ENCODE assay signal across 19 cellular contexts in genomic region chr7:158354861-158355260, GRCh38.
"Had no signal": no experiment of that assay in that cellular context is flagged by ENCODE, and none has a peak within 500 bp of the region (broad histone marks: within the 10 kb centered on the region; RNA-seq: fewer than 3 reads in every experiment).

No MANE protein-coding gene starts in this region.

- H3K4me3 ChIP-seq: colonic mucosa, coronary artery, dorsolateral prefrontal cortex, esophagus muscularis mucosa, esophagus squamous epithelium, gastrocnemius medialis, gastroesophageal sphincter, heart left ventricle, heart right ventricle had no signal

- DNase-seq: cortex of kidney; effector CD4-positive, alpha-beta T cell; effector CD8-positive, alpha-beta T cell; effector memory CD4-positive, alpha-beta T cell; effector memory CD8-positive, alpha-beta T cell; erythroblast; esophagus squamous epithelium; foreskin fibroblast; foreskin keratinocyte; foreskin melanocyte; gastrocnemius medialis; heart left ventricle; heart right ventricle had no signal

- H3K36me3 ChIP-seq: colonic mucosa, esophagus muscularis mucosa, esophagus squamous epithelium, gastrocnemius medialis, gastroesophageal sphincter, heart left ventricle, heart right ventricle had no signal

- H3K9me3 ChIP-seq: colonic mucosa, esophagus squamous epithelium, gastrocnemius medialis had no signal

- H3K27ac ChIP-seq: colonic mucosa, coronary artery, dorsolateral prefrontal cortex, epithelial cell of prostate, esophagus muscularis mucosa, esophagus squamous epithelium, foreskin keratinocyte, gastrocnemius medialis, gastroesophageal sphincter, heart left ventricle, heart right ventricle had no signal

- H3K4me1 ChIP-seq: colonic mucosa, esophagus muscularis mucosa, esophagus squamous epithelium, foreskin keratinocyte, gastrocnemius medialis, gastroesophageal sphincter, heart left ventricle, heart right ventricle had no signal

- H3K27me3 ChIP-seq: colonic mucosa, foreskin keratinocyte, gastrocnemius medialis had no signal
